ENCODE assay signal across 1 cellular context in the genomic region with DNA sequence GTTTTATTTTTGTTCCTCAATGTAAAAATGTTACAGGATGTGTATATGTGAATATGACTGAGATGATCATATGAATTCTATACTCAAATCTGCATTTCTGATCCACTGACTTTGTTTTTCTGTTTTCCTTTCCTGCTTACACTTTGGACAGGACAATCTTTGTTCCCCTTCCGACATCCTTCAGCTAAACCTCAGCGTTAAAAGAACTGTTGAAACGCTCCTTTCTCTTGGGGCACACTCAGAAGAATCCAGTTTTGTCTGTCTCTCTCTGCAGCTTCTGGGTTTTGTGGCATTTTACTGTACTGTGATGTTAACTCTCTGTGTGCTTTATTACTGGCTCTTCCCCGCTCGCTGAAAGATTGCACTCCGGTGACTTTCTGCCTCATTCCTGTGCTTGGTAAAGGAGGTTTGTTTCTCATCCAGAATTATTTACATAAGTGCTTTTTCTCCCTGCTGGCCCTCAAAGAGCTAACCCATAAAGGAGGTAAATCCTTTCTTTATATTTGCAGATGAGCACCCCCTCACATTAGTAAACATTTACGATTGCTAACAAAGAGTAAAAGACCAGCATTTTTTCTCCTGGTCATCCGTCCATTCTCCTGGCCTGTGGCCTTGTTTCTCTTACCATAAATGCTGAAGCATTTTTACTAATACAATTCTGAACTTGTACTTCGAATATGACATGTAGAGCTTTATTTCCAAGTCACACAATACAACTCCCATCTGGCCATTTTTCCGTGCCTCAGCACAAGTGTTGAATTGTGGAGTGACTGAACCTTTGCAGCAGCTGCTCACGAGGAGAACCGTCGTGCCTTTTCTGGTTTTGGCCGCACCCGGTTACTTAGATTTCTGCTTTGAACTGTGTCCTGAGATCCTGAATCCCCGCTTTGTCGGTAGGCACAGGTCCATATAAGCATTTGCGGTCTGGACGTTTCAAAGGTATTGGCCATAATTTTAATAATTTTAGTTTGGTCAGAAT.
TF ChIP-seq lines count a peak whose summit lies in the region.

No MANE protein-coding gene starts in this region.

TF ChIP-seq in HepG2, 621 proteins besides CTCF, POLR2A, EP300 and RAD21 (continued from another document and continues in another):
- TF ChIP-seq RFXAP (CRISPR knock-in tag; IDR thresholded peaks at IDR 0.05; ENCODE audit: borderline replicate concordance), result no peak
- TF ChIP-seq, protein P1, sequence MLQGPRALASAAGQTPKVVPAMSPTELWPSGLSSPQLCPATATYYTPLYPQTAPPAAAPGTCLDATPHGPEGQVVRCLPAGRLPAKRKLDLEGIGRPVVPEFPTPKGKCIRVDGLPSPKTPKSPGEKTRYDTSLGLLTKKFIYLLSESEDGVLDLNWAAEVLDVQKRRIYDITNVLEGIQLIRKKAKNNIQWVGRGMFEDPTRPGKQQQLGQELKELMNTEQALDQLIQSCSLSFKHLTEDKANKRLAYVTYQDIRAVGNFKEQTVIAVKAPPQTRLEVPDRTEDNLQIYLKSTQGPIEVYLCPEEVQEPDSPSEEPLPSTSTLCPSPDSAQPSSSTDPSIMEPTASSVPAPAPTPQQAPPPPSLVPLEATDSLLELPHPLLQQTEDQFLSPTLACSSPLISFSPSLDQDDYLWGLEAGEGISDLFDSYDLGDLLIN (CRISPR knock-in tag; IDR thresholded peaks at IDR 0.05; ENCODE audit: borderline replicate concordance), result no peak
- no peak for TF ChIP-seq ZNF275 (CRISPR knock-in tag; IDR thresholded peaks at IDR 0.05; ENCODE audit: borderline replicate concordance)
- no peak for TF ChIP-seq HOXA9 (CRISPR knock-in tag; IDR thresholded peaks at IDR 0.05; ENCODE audit: borderline replicate concordance)
- TF ChIP-seq PCBP1 (IDR thresholded peaks at IDR 0.05; ENCODE audit: borderline replicate concordance, low read depth, low read length), result no peak
- TF ChIP-seq, protein P2, sequence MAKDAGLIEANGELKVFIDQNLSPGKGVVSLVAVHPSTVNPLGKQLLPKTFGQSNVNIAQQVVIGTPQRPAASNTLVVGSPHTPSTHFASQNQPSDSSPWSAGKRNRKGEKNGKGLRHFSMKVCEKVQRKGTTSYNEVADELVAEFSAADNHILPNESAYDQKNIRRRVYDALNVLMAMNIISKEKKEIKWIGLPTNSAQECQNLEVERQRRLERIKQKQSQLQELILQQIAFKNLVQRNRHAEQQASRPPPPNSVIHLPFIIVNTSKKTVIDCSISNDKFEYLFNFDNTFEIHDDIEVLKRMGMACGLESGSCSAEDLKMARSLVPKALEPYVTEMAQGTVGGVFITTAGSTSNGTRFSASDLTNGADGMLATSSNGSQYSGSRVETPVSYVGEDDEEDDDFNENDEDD (CRISPR knock-in tag; IDR thresholded peaks at IDR 0.05; ENCODE audit: borderline replicate concordance), result no peak
- no peak for TF ChIP-seq TSC22D2 (CRISPR knock-in tag; IDR thresholded peaks at IDR 0.05; ENCODE audit: borderline replicate concordance)
- TF ChIP-seq, protein P3, sequence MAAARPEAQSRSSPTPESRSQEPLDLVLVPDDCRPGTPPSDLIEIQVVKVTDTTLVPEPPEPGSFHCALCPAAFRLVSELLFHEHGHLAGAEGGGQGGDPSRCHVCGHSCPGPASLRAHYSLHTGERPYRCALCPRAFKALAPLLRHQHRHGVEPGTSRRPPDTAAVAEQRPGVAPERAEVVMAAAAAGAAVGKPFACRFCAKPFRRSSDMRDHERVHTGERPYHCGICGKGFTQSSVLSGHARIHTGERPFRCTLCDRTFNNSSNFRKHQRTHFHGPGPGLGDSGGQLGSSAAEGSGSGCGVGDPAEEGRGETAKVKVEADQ (CRISPR knock-in tag; IDR thresholded peaks at IDR 0.05; ENCODE audit: borderline replicate concordance), result no peak
- no peak for TF ChIP-seq ZNF713 (CRISPR knock-in tag; IDR thresholded peaks at IDR 0.05)
- peak; percentile 94 for TF ChIP-seq ZNF710 (CRISPR knock-in tag; IDR thresholded peaks at IDR 0.05; ENCODE audit: borderline replicate concordance)
- TF ChIP-seq KLF6 (CRISPR knock-in tag; IDR thresholded peaks at IDR 0.05), result no peak
- TF ChIP-seq, protein P4, sequence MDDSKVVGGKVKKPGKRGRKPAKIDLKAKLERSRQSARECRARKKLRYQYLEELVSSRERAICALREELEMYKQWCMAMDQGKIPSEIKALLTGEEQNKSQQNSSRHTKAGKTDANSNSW (CRISPR knock-in tag; IDR thresholded peaks at IDR 0.05; ENCODE audit: borderline replicate concordance), result no peak
- no peak for TF ChIP-seq ZMAT3 (CRISPR knock-in tag; conservative IDR thresholded peaks at IDR 0.05)
- peak; percentile 74; the same call in 1 of the 2 replicates for TF ChIP-seq ZBTB20 (CRISPR knock-in tag; IDR thresholded peaks at IDR 0.05; ENCODE audit: borderline replicate concordance, low read depth)
- no peak for TF ChIP-seq AHR (CRISPR knock-in tag; IDR thresholded peaks at IDR 0.05)
- TF ChIP-seq STAG1 (CRISPR knock-in tag; IDR thresholded peaks at IDR 0.05), result no peak
- TF ChIP-seq KMT2A (CRISPR knock-in tag; IDR thresholded peaks at IDR 0.05), result no peak
- peak; percentile 12; the same call in 1 of the 2 replicates for TF ChIP-seq ZNF629 (CRISPR knock-in tag; conservative IDR thresholded peaks at IDR 0.05)
- no peak for TF ChIP-seq FOSL1 (CRISPR knock-in tag; IDR thresholded peaks at IDR 0.05; ENCODE audit: borderline replicate concordance)
- no peak for TF ChIP-seq NR2F1 (CRISPR knock-in tag; IDR thresholded peaks at IDR 0.05)
- peak; percentile 68; the same call in 1 of the 2 replicates for TF ChIP-seq SP5 (CRISPR knock-in tag; IDR thresholded peaks at IDR 0.05; ENCODE audit: borderline replicate concordance, low read depth)
- no peak for TF ChIP-seq ZNF253 (CRISPR knock-in tag; IDR thresholded peaks at IDR 0.05; ENCODE audit: borderline replicate concordance)
- TF ChIP-seq, protein P5, sequence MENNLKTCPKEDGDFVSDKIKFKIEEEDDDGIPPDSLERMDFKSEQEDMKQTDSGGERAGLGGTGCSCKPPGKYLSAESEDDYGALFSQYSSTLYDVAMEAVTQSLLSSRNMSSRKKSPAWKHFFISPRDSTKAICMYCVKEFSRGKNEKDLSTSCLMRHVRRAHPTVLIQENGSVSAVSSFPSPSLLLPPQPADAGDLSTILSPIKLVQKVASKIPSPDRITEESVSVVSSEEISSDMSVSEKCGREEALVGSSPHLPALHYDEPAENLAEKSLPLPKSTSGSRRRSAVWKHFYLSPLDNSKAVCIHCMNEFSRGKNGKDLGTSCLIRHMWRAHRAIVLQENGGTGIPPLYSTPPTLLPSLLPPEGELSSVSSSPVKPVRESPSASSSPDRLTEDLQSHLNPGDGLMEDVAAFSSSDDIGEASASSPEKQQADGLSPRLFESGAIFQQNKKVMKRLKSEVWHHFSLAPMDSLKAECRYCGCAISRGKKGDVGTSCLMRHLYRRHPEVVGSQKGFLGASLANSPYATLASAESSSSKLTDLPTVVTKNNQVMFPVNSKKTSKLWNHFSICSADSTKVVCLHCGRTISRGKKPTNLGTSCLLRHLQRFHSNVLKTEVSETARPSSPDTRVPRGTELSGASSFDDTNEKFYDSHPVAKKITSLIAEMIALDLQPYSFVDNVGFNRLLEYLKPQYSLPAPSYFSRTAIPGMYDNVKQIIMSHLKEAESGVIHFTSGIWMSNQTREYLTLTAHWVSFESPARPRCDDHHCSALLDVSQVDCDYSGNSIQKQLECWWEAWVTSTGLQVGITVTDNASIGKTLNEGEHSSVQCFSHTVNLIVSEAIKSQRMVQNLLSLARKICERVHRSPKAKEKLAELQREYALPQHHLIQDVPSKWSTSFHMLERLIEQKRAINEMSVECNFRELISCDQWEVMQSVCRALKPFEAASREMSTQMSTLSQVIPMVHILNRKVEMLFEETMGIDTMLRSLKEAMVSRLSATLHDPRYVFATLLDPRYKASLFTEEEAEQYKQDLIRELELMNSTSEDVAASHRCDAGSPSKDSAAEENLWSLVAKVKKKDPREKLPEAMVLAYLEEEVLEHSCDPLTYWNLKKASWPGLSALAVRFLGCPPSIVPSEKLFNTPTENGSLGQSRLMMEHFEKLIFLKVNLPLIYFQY (CRISPR knock-in tag; IDR thresholded peaks at IDR 0.05; ENCODE audit: borderline replicate concordance), result no peak
- TF ChIP-seq, protein P6, sequence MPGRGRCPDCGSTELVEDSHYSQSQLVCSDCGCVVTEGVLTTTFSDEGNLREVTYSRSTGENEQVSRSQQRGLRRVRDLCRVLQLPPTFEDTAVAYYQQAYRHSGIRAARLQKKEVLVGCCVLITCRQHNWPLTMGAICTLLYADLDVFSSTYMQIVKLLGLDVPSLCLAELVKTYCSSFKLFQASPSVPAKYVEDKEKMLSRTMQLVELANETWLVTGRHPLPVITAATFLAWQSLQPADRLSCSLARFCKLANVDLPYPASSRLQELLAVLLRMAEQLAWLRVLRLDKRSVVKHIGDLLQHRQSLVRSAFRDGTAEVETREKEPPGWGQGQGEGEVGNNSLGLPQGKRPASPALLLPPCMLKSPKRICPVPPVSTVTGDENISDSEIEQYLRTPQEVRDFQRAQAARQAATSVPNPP (CRISPR knock-in tag; IDR thresholded peaks at IDR 0.05), result 0 out of 2 replicates have a peak, but pooled peaks have one; percentile 30
- TF ChIP-seq SPEN (CRISPR knock-in tag; IDR thresholded peaks at IDR 0.05; ENCODE audit: low read depth), result 0 out of 2 replicates have a peak, but pooled peaks have one; percentile 29
- no peak for TF ChIP-seq ZNF10 (CRISPR knock-in tag; IDR thresholded peaks at IDR 0.05; ENCODE audit: borderline replicate concordance, low read depth)
- TF ChIP-seq ZNF232 (CRISPR knock-in tag; IDR thresholded peaks at IDR 0.05; ENCODE audit: borderline replicate concordance), result no peak
- no peak for TF ChIP-seq CREB1 (IDR thresholded peaks at IDR 0.05)
- peak; percentile 57; the same call in 1 of the 2 replicates for TF ChIP-seq CREB1 (CRISPR knock-in tag; IDR thresholded peaks at IDR 0.05)
- TF ChIP-seq RBFOX2 (IDR thresholded peaks at IDR 0.05; ENCODE audit: low read depth, low read length), result no peak
- no peak for TF ChIP-seq KDM1A (CRISPR knock-in tag; IDR thresholded peaks at IDR 0.05)
- TF ChIP-seq PBX3 (CRISPR knock-in tag; IDR thresholded peaks at IDR 0.05; ENCODE audit: borderline replicate concordance), result no peak
- no peak for TF ChIP-seq ATF7 (IDR thresholded peaks at IDR 0.05)
- TF ChIP-seq ATF7 (CRISPR knock-in tag; IDR thresholded peaks at IDR 0.05), result no peak
- TF ChIP-seq MYC (CRISPR knock-in tag; IDR thresholded peaks at IDR 0.05; ENCODE audit: borderline replicate concordance), result no peak
- peak; percentile 75; the same call in 1 of the 2 replicates for TF ChIP-seq ZNF614 (CRISPR knock-in tag; IDR thresholded peaks at IDR 0.05; ENCODE audit: borderline replicate concordance)
- TF ChIP-seq SMARCC2 (IDR thresholded peaks at IDR 0.05), result no peak
- no peak for TF ChIP-seq HNRNPK (IDR thresholded peaks at IDR 0.05; ENCODE audit: low read depth, low read length, poor library complexity, severe bottlenecking)
- TF ChIP-seq DNMT1 (CRISPR knock-in tag; IDR thresholded peaks at IDR 0.05), result no peak
- TF ChIP-seq ZNF530 (CRISPR knock-in tag; IDR thresholded peaks at IDR 0.05; ENCODE audit: low read depth), result no peak
- TF ChIP-seq KLF16 (CRISPR knock-in tag; IDR thresholded peaks at IDR 0.05), result peak in 1 of 2 experiments; percentile 55; a peak in 1 of 4 replicates
- TF ChIP-seq ZFP41 (CRISPR knock-in tag; IDR thresholded peaks at IDR 0.05; ENCODE audit: borderline replicate concordance), result no peak
- TF ChIP-seq POGZ (CRISPR knock-in tag; IDR thresholded peaks at IDR 0.05), result peak; percentile 64; the same call in 1 of the 2 replicates
- TF ChIP-seq KDM3A (CRISPR knock-in tag; IDR thresholded peaks at IDR 0.05; ENCODE audit: low read depth), result no peak
- no peak for TF ChIP-seq SRSF4 (IDR thresholded peaks at IDR 0.05; ENCODE audit: low read depth, low read length, poor library complexity, severe bottlenecking)
- TF ChIP-seq SMAD1 (CRISPR knock-in tag; IDR thresholded peaks at IDR 0.05; ENCODE audit: borderline replicate concordance, low read depth), result no peak
- peak; percentile 50; the same call in 1 of the 2 replicates for TF ChIP-seq SP4 (CRISPR knock-in tag; IDR thresholded peaks at IDR 0.05)
- TF ChIP-seq, protein P7, sequence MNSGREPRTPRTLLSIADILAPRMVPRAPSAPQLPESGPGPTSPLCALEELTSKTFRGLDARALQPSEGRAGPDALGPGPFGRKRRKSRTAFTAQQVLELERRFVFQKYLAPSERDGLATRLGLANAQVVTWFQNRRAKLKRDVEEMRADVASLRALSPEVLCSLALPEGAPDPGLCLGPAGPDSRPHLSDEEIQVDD (CRISPR knock-in tag; IDR thresholded peaks at IDR 0.05; ENCODE audit: borderline replicate concordance), result no peak
- TF ChIP-seq ZNF121 (CRISPR knock-in tag; IDR thresholded peaks at IDR 0.05), result no peak
- TF ChIP-seq ZNF180 (CRISPR knock-in tag; IDR thresholded peaks at IDR 0.05; ENCODE audit: borderline replicate concordance, low read depth), result no peak
- TF ChIP-seq EEA1 (CRISPR knock-in tag; IDR thresholded peaks at IDR 0.05; ENCODE audit: borderline replicate concordance), result no peak
- TF ChIP-seq ZNF451 (CRISPR knock-in tag; IDR thresholded peaks at IDR 0.05), result no peak
